In genomic region chr6:100101656-100102055, GRCh38 we compare ENCODE assay signal across 24 cellular contexts.
"Had no signal": no experiment of that assay in that cellular context is flagged by ENCODE, and none has a peak within 500 bp of the region (broad histone marks: within the 10 kb centered on the region; RNA-seq: fewer than 3 reads in every experiment).

No MANE protein-coding gene starts in this region.

- H3K9me3 Mint-ChIP-seq: activated naive CD8-positive, alpha-beta T cell treated with anti-CD3 and anti-CD28 coated beads for 36 hours; endodermal cell; natural killer cell treated with Interleukin-12 subunit alpha and Interleukin-12 subunit beta and Interleukin-15 and Interleukin-18, amount 100 ng/mL, for 72 hours; T-helper 2 cell treated with Interferon-gamma antibody and Interleukin-4, amounts not matched to agents 5 μg/mL and 100 μg/mL, for 36 hours had no signal

- H3K4me3 ChIP-seq: coronary artery, esophagus muscularis mucosa, left lung, lower lobe of right lung, testis, transverse colon had no signal

- DNase-seq: activated CD4-positive, alpha-beta T cell treated with anti-CD3 and anti-CD28 coated beads for 36 hours; activated CD4-positive, CD25-positive, alpha-beta regulatory T cell; activated CD8-positive, alpha-beta memory T cell treated with anti-CD3 and anti-CD28 coated beads for 24 hours; activated effector memory CD4-positive, alpha-beta T cell treated with Interleukin-2 at 50 U/mL for 16 hours; activated naive CD4-positive, alpha-beta T cell treated with Interleukin-2 at 50 U/mL for 16 hours; activated naive CD8-positive, alpha-beta T cell treated with anti-CD3 and anti-CD28 coated beads for 36 hours; brain microvascular endothelial cell; endodermal cell; left lung; lower lobe of right lung; mesenchymal stem cell; posterior cingulate gyrus; right cardiac atrium; stimulated activated CD4-positive, alpha-beta T cell treated with anti-CD3 and anti-CD28 coated beads, Interleukin-2, amount 100 ng/mL, for 48 hours; stimulated activated naive CD8-positive, alpha-beta T cell treated with anti-CD3 and anti-CD28 coated beads, Interleukin-15, Interleukin-2, amounts not matched to agents 100 U/mL and 50 U/mL, for 24 hours; testis; transverse colon had no signal

- H3K9me3 ChIP-seq: esophagus muscularis mucosa, left lung, lower lobe of right lung, testis, transverse colon had no signal

- H3K4me3 Mint-ChIP-seq: activated CD4-positive, alpha-beta T cell treated with anti-CD3 and anti-CD28 coated beads for 36 hours; activated naive CD8-positive, alpha-beta T cell treated with anti-CD3 and anti-CD28 coated beads for 36 hours; endodermal cell; natural killer cell treated with Interleukin-12 subunit alpha and Interleukin-12 subunit beta and Interleukin-15 and Interleukin-18, amount 100 ng/mL, for 72 hours; T-helper 2 cell treated with Interferon-gamma antibody and Interleukin-4, amounts not matched to agents 5 μg/mL and 100 μg/mL, for 36 hours had no signal

- H3K36me3 ChIP-seq: brain microvascular endothelial cell, esophagus muscularis mucosa, left lung, lower lobe of right lung, transverse colon had no signal

- FAIRE-seq: astrocyte, frontal cortex, islet of Langerhans had no signal

- H3K36me3 Mint-ChIP-seq: activated naive CD8-positive, alpha-beta T cell treated with anti-CD3 and anti-CD28 coated beads for 36 hours; natural killer cell treated with Interleukin-12 subunit alpha and Interleukin-12 subunit beta and Interleukin-15 and Interleukin-18, amount 100 ng/mL, for 72 hours had no signal

- H3K27ac ChIP-seq: brain microvascular endothelial cell, coronary artery, esophagus muscularis mucosa, left lung, lower lobe of right lung, testis, transverse colon had no signal

- H3K27me3 ChIP-seq: testis had no signal

- H3K27ac Mint-ChIP-seq: activated CD4-positive, alpha-beta T cell treated with anti-CD3 and anti-CD28 coated beads for 36 hours; activated naive CD8-positive, alpha-beta T cell treated with anti-CD3 and anti-CD28 coated beads for 36 hours; endodermal cell; natural killer cell treated with Interleukin-12 subunit alpha and Interleukin-12 subunit beta and Interleukin-15 and Interleukin-18, amount 100 ng/mL, for 72 hours; T-helper 2 cell treated with Interferon-gamma antibody and Interleukin-4, amounts not matched to agents 5 μg/mL and 100 μg/mL, for 36 hours had no signal

- H3K4me1 ChIP-seq: esophagus muscularis mucosa, left lung, lower lobe of right lung, testis, transverse colon had no signal

- H3K4me1 Mint-ChIP-seq: activated CD4-positive, alpha-beta T cell treated with anti-CD3 and anti-CD28 coated beads for 36 hours; activated naive CD8-positive, alpha-beta T cell treated with anti-CD3 and anti-CD28 coated beads for 36 hours had no signal

- ATAC-seq: activated CD4-positive, alpha-beta T cell treated with anti-CD3 and anti-CD28 coated beads for 36 hours; left lung; lower lobe of right lung; natural killer cell treated with Interleukin-12 subunit alpha and Interleukin-12 subunit beta and Interleukin-15 and Interleukin-18, amount 100 ng/mL, for 72 hours; right cardiac atrium; stimulated activated naive CD8-positive, alpha-beta T cell treated with anti-CD3 and anti-CD28 coated beads, Interleukin-15, Interleukin-2, amounts not matched to agents 100 U/mL and 50 U/mL, for 24 hours had no signal
